Comparison of ENCODE assay signal across 31 cellular contexts in the genomic region with DNA sequence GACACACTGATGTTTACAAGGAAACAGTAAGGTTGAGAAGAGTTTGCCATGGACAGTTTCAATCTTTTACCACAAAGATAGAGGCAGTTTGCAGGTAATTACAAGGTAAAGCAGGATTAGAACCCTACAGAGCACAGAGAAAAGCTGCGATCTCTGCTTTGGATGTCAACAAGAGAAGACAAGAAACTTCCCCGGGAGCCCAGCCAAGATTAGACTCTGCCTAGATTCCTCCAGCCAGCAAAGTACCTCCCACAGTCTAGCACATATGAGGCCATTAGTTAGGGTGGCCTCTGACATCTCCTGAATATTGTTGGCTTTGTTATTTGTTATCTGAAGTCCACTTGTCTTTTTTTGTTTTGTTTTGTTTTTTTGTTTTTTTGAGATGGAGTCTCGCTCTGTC.
"Had no signal": no experiment of that assay in that cellular context is flagged by ENCODE, and none has a peak within 500 bp of the region (broad histone marks: within the 10 kb centered on the region; RNA-seq: fewer than 3 reads in every experiment).

No MANE protein-coding gene starts in this region.

- H3K27ac ChIP-seq: dorsolateral prefrontal cortex, epithelial cell of prostate, gastrocnemius medialis, lower lobe of right lung, neutrophil, pancreas, prostate gland, right atrium auricular region, suprapubic skin, thyroid gland had no signal

- H3K27me3 ChIP-seq: dorsolateral prefrontal cortex, gastrocnemius medialis, neutrophil, pancreas, right atrium auricular region, suprapubic skin, thyroid gland had no signal

- ATAC-seq: esophagus mucosa; gastrocnemius medialis; left ventricle myocardium superior; lower lobe of right lung; mucosa of descending colon; natural killer cell treated with Interleukin-12 subunit alpha and Interleukin-12 subunit beta and Interleukin-15 and Interleukin-18, amount 100 ng/mL, for 72 hours; pancreas; sciatic nerve; stimulated activated naive CD8-positive, alpha-beta T cell treated with anti-CD3 and anti-CD28 coated beads, Interleukin-15, amount 100 ng/mL, for 72 hours had no signal

- H3K27me3 Mint-ChIP-seq: memory B cell; naive B cell; stimulated activated naive CD8-positive, alpha-beta T cell treated with anti-CD3 and anti-CD28 coated beads, Interleukin-15, amount 100 ng/mL, for 72 hours had no signal

- H3K36me3 ChIP-seq: gastrocnemius medialis, lower lobe of right lung, neutrophil, pancreas, prostate gland, right atrium auricular region, suprapubic skin, thyroid gland had no signal

- H3K4me1 Mint-ChIP-seq: memory B cell; naive B cell; stimulated activated naive CD8-positive, alpha-beta T cell treated with anti-CD3 and anti-CD28 coated beads, Interleukin-15, amount 100 ng/mL, for 72 hours had no signal

- H3K4me3 ChIP-seq: dorsolateral prefrontal cortex, gastrocnemius medialis, lower lobe of right lung, mucosa of descending colon, pancreas, prostate gland, right atrium auricular region, smooth muscle cell, suprapubic skin, thyroid gland had no signal

- H3K27ac Mint-ChIP-seq: memory B cell; mesothelial cell of epicardium; natural killer cell treated with Interleukin-12 subunit alpha and Interleukin-12 subunit beta and Interleukin-15 and Interleukin-18, amount 100 ng/mL, for 72 hours had no signal

- H3K9me3 Mint-ChIP-seq: mesothelial cell of epicardium; neural crest cell; stimulated activated naive CD8-positive, alpha-beta T cell treated with anti-CD3 and anti-CD28 coated beads, Interleukin-15, amount 100 ng/mL, for 72 hours had no signal

- H3K4me3 Mint-ChIP-seq: memory B cell; mesothelial cell of epicardium; naive B cell; natural killer cell treated with Interleukin-12 subunit alpha and Interleukin-12 subunit beta and Interleukin-15 and Interleukin-18, amount 100 ng/mL, for 72 hours; neural crest cell; stimulated activated naive CD8-positive, alpha-beta T cell treated with anti-CD3 and anti-CD28 coated beads, Interleukin-15, amount 100 ng/mL, for 72 hours had no signal

- H3K36me3 Mint-ChIP-seq: memory B cell; mesothelial cell of epicardium; naive B cell; natural killer cell treated with Interleukin-12 subunit alpha and Interleukin-12 subunit beta and Interleukin-15 and Interleukin-18, amount 100 ng/mL, for 72 hours had no signal

- H3K4me1 ChIP-seq: gastrocnemius medialis, lower lobe of right lung, pancreas, prostate gland, right atrium auricular region, suprapubic skin, thyroid gland had no signal

- H3K4me2 ChIP-seq: smooth muscle cell had no signal

- H3K9me3 ChIP-seq: gastrocnemius medialis, lower lobe of right lung, neutrophil, pancreas, prostate gland, right atrium auricular region, suprapubic skin, thyroid gland had no signal

- DNase-seq: cortex of kidney; dorsolateral prefrontal cortex; effector CD4-positive, alpha-beta T cell; foreskin fibroblast; gastrocnemius medialis; head of caudate nucleus; left ventricle myocardium superior; lower lobe of right lung; mucosa of descending colon; naive B cell; pancreas; stimulated activated CD4-positive, alpha-beta T cell treated with anti-CD3 and anti-CD28 coated beads, Interleukin-12 subunit alpha, Interleukin-12 subunit beta, amount 100 ng/mL, for 4 hours; stimulated activated CD4-positive, alpha-beta T cell treated with anti-CD3 and anti-CD28 coated beads, Interleukin-1b, Interleukin-23, amount 100 ng/mL, for 48 hours; stimulated activated CD4-positive, alpha-beta T cell treated with anti-CD3 and anti-CD28 coated beads, Interleukin-4, amount 100 ng/mL, for 1 hour; stimulated activated CD8-positive, alpha-beta memory T cell treated with anti-CD3 and anti-CD28 coated beads, Interleukin-4, amount 100 ng/mL, for 48 hours; stimulated activated naive CD4-positive, alpha-beta T cell; stimulated activated naive CD8-positive, alpha-beta T cell treated with anti-CD3 and anti-CD28 coated beads, Interleukin-15, amount 100 ng/mL, for 72 hours; thyroid gland; trophoblast cell had no signal
